1 cellular context compared by ENCODE assay signal in the genomic region with DNA sequence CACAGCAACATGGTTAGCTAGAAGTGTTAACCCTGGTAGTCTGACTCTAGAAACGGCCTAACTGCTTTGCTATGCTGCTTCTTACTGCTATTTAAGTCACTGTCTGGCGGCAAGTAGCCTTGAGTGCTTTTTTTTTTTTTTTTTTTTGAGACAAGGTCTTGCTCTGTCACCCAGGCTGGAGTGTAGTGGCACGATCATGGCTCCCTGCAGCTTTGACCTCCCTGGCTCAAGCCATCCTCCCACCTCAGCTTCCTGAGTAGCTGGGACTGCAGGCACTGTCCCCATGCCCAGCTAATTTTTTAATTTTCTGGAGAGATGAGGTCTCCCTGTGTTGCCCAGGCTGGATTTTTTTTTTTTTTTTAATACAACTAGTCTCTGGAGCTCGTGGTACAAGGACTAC.
TF ChIP-seq lines count a peak whose summit lies in the region.

No MANE protein-coding gene starts in this region.

TF ChIP-seq in WTC11, 78 proteins besides CTCF, POLR2A, EP300 and RAD21 (continued from another document):
- TF ChIP-seq, protein P1, sequence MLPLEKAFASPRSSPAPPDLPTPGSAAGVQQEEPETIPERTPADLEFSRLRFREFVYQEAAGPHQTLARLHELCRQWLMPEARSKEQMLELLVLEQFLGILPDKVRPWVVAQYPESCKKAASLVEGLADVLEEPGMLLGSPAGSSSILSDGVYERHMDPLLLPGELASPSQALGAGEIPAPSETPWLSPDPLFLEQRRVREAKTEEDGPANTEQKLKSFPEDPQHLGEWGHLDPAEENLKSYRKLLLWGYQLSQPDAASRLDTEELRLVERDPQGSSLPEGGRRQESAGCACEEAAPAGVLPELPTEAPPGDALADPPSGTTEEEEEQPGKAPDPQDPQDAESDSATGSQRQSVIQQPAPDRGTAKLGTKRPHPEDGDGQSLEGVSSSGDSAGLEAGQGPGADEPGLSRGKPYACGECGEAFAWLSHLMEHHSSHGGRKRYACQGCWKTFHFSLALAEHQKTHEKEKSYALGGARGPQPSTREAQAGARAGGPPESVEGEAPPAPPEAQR (CRISPR knock-in tag; IDR thresholded peaks at IDR 0.05) = no peak
- no peak for TF ChIP-seq CREB1 (CRISPR knock-in tag; IDR thresholded peaks at IDR 0.05)
- TF ChIP-seq, protein P2, sequence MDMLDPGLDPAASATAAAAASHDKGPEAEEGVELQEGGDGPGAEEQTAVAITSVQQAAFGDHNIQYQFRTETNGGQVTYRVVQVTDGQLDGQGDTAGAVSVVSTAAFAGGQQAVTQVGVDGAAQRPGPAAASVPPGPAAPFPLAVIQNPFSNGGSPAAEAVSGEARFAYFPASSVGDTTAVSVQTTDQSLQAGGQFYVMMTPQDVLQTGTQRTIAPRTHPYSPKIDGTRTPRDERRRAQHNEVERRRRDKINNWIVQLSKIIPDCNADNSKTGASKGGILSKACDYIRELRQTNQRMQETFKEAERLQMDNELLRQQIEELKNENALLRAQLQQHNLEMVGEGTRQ (CRISPR knock-in tag; IDR thresholded peaks at IDR 0.05) = no peak
